24 cellular contexts compared by ENCODE assay signal in genomic region chr10:94210465-94211186, GRCh38.
DNase-seq lines count a peak whose midpoint lies in the region; ATAC-seq, FAIRE-seq and TF ChIP-seq lines count a peak whose summit lies in the region.
"Had no signal": no experiment of that assay in that cellular context is flagged by ENCODE, and none has a peak within 500 bp of the region (broad histone marks: within the 10 kb centered on the region; RNA-seq: fewer than 3 reads in every experiment).

No MANE protein-coding gene starts in this region.

- H3K36me3 ChIP-seq in mammary epithelial cell (ENCODE audit: insufficient read depth, low read length) (no peaks in the 10 kb centered on the region), heart right ventricle (no peaks in the 10 kb centered on the region), pancreas (no peaks in the 10 kb centered on the region), upper lobe of left lung (no peaks in the 10 kb centered on the region)

- ATAC-seq in heart right ventricle (peak; percentile 41 to 70 (median 50)), pancreas (peak; percentile 62 to 83 (median 66)), upper lobe of left lung (ENCODE audit: low FRiP score in 2 of 2) (no peak), HG03097 (IDR thresholded peaks at IDR 0.05; ENCODE audit: low FRiP score, unreplicated experiment) (no peak)
- ATAC-seq: A549 had no signal

- H3K79me2 ChIP-seq in mammary epithelial cell (ENCODE audit: insufficient read depth, low read length), result no peaks in the 10 kb centered on the region

- CTCF ChIA-PET in MCF 10A (lab: Yijun Ruan, JAX) (no interaction called here), mammary epithelial cell (lab: Charles Lee; ENCODE audit: low non-redundant PET) (interaction anchor here (0.6 kb wide), 1 partner anchor 233 kb away, joined by 3 read pairs; no protein-coding TSS in a partner anchor)

- no peaks in the 10 kb centered on the region for H4K20me1 ChIP-seq in mammary epithelial cell (ENCODE audit: insufficient read depth, low read length)

- no peak for FAIRE-seq in pancreas (lab: Jason Lieb, UNC)
- FAIRE-seq: A549, GM12891, kidney had no signal

- intact Hi-C loops in MCF 10A (cut with micrococcal nuclease), result no loop called here
- intact Hi-C loops in mammary epithelial cell (cut with micrococcal nuclease), result no loop called here
- intact Hi-C loops in heart right ventricle (cut with DNase I), result no loop called here
- intact Hi-C loops in pancreas (cut with DNase I), result no loop called here

- H3K27ac ChIP-seq in mammary epithelial cell (ENCODE audit: insufficient read depth, low read depth, low read length) (no peak overlapping the region), heart right ventricle (peak overlapping the region in 8 of 10 donors; percentile 3 to 61 (median 40)), pancreas (no peak overlapping the region), upper lobe of left lung (peak overlapping the region in 3 of 4 donors; percentile 21 to 72 (median 37))
- H3K27ac ChIP-seq: VCaP had no signal

- no peak overlapping the region for H3K4me3 ChIP-seq in mammary epithelial cell (replicated peaks in 1 of 3; ENCODE audit: insufficient read depth in 1 of 3, low read depth in 2 of 3, low read length in 3 of 3)
- H3K4me3 ChIP-seq in heart right ventricle, result no peak overlapping the region
- H3K4me3 ChIP-seq in pancreas, result no peak overlapping the region
- no peak overlapping the region for H3K4me3 ChIP-seq in upper lobe of left lung
- H3K4me3 ChIP-seq: A549 had no signal

- H3K9me3 Mint-ChIP-seq in MCF 10A (ENCODE audit: unreplicated experiment), result no peaks in the 10 kb centered on the region

- no peaks in the 10 kb centered on the region for H3K27me3 Mint-ChIP-seq in MCF 10A (ENCODE audit: insufficient read depth, unreplicated experiment)

- no peak overlapping the region for H3K9ac ChIP-seq in mammary epithelial cell (ENCODE audit: insufficient read depth, low read length)

- TF ChIP-seq POLR2A in upper lobe of left lung (IDR thresholded peaks at IDR 0.05), result no peak

- no peak for TF ChIP-seq EP300 in upper lobe of left lung (IDR thresholded peaks at IDR 0.05)

- in situ Hi-C loops in mammary epithelial cell (cut with MboI; ENCODE audit: low sequenced_read_pairs in 2 of 2), result no loop called here

- peaks cover 4% of the 10 kb centered on the region for H3K36me3 Mint-ChIP-seq in MCF 10A (ENCODE audit: insufficient read depth, unreplicated experiment)

- H3K4me3 Mint-ChIP-seq in MCF 10A (ENCODE audit: unreplicated experiment), result no peak overlapping the region

- H3K9me3 ChIP-seq in mammary epithelial cell (replicated peaks; ENCODE audit: insufficient read depth, low read length) (no peaks in the 10 kb centered on the region), heart right ventricle (peaks cover 0 to 4% (median 0%) of the 10 kb centered on the region in 11 donors), pancreas (no peaks in the 10 kb centered on the region), upper lobe of left lung (no peaks in the 10 kb centered on the region)
- H3K9me3 ChIP-seq: A549 had no signal

- WGBS in mammary epithelial cell (ENCODE audit: low coverage, missing lambda C conversion rate), result 63% methylated on average over 2 of the region's 4 CpGs
- 22 to 31% methylated on average over 4 of the region's 4 CpGs for WGBS in heart right ventricle, 2 donors
- 19 to 28% methylated on average over 4 of the region's 4 CpGs for WGBS in pancreas, 2 donors
- WGBS in upper lobe of left lung, 2 donors, result 67 to 71% methylated on average over 4 of the region's 4 CpGs

- DNase-seq in MCF 10A (ENCODE audit: unreplicated experiment) (no peak), mammary epithelial cell (no peak), heart right ventricle (peak in 1 of 2 donors; percentile 58), pancreas (peak in 3 of 6 donors; percentile 9 to 33 (median 26)), upper lobe of left lung (no peak), HK-2 (ENCODE audit: unreplicated experiment) (no peak), hippocampal formation (lab: John Stamatoyannopoulos, UW) (no peak)
- DNase-seq: activated CD4-positive, alpha-beta T cell treated with anti-CD3 and anti-CD28 coated beads, Interleukin-2, amount 50 U/mL, for 48 hours; activated naive CD4-positive, alpha-beta T cell; activated T-cell treated with anti-CD3 and anti-CD28 coated beads for 4 hours; anterior cingulate cortex; C1 segment of cervical spinal cord; DMS153; GF-D8; kidney; midbrain; NCI-H1105 treated with DMSO at 0.1 percent for 48 hours; RPMI8226; stimulated activated CD4-positive, alpha-beta T cell treated with anti-CD3 and anti-CD28 coated beads, Interleukin-2, amount 100 ng/mL, for 48 hours; T-helper 1 cell had no signal

- TF ChIP-seq CTCF in MCF 10A (IDR thresholded peaks at IDR 0.05; ENCODE audit: unreplicated experiment), result no peak
- no peak for TF ChIP-seq CTCF in mammary epithelial cell (conservative IDR thresholded peaks at IDR 0.05 in 1 of 2, IDR thresholded peaks at IDR 0.05 in 1 of 2; ENCODE audit: extremely low read depth in 1 of 2, insufficient read depth in 1 of 2, low read depth in 1 of 2, low read length in 2 of 2)
- peak in 1 of 9 donors; percentile 6 for TF ChIP-seq CTCF in heart right ventricle (IDR thresholded peaks at IDR 0.05)
- no peak for TF ChIP-seq CTCF in pancreas (IDR thresholded peaks at IDR 0.05)
- TF ChIP-seq CTCF in upper lobe of left lung (IDR thresholded peaks at IDR 0.05), result no peak

- no peak overlapping the region for H3K4me2 ChIP-seq in mammary epithelial cell (ENCODE audit: insufficient read depth, low read depth, low read length)
- H3K4me2 ChIP-seq: A549 had no signal

- BruUV-seq in MCF 10A (replicated peaks; lab: Mats Ljungman, UMichigan), result no TSS peak
- no TSS peak for BruUV-seq in mammary epithelial cell (replicated peaks; lab: Mats Ljungman, UMichigan)

- H3K27me3 ChIP-seq in mammary epithelial cell (ENCODE audit: insufficient read depth, low read length) (no peaks in the 10 kb centered on the region), heart right ventricle (no peaks in the 10 kb centered on the region), pancreas (no peaks in the 10 kb centered on the region), upper lobe of left lung (no peaks in the 10 kb centered on the region)

- no peak overlapping the region for H2AFZ ChIP-seq in mammary epithelial cell (ENCODE audit: low read depth, low read length)

- POLR2A ChIA-PET in MCF 10A (lab: Yijun Ruan, JAX), result interaction anchor here (1.1 kb wide), 1 partner anchor 55 kb away, joined by 3 read pairs; no protein-coding TSS in a partner anchor

- dilution Hi-C loops in mammary epithelial cell (cut with HindIII; ENCODE audit: low sequenced_read_pairs), result no loop called here

- peaks cover 19% of the 10 kb centered on the region for H3K4me1 Mint-ChIP-seq in MCF 10A (ENCODE audit: insufficient read depth, unreplicated experiment)

- H3K27ac Mint-ChIP-seq in MCF 10A (ENCODE audit: low read depth, unreplicated experiment), result peak overlapping the region; percentile 36

- H3K4me1 ChIP-seq in mammary epithelial cell (ENCODE audit: insufficient read depth, low read length) (no peaks in the 10 kb centered on the region), heart right ventricle (peaks cover 9 to 57% (median 42%) of the 10 kb centered on the region in 9 donors), pancreas (peaks cover 3 to 23% (median 8%) of the 10 kb centered on the region in 3 donors), upper lobe of left lung (peaks cover 0 to 17% (median 4%) of the 10 kb centered on the region in 4 donors)

Comparison
In these comparisons a context has a peak if more than half of its experiments do, and no peak if none do; other contexts are left out.
1. H3K27ac ChIP-seq: peak in heart right ventricle (8 of 10) and upper lobe of left lung (3 of 4); none in mammary epithelial cell (single experiment) and pancreas (0 of 4).
2. ATAC-seq: peak in heart right ventricle (8 of 8) and pancreas (4 of 4); none in upper lobe of left lung (0 of 2) and HG03097 (single experiment).